ENCODE assay signal across 8 cellular contexts in the genomic region with DNA sequence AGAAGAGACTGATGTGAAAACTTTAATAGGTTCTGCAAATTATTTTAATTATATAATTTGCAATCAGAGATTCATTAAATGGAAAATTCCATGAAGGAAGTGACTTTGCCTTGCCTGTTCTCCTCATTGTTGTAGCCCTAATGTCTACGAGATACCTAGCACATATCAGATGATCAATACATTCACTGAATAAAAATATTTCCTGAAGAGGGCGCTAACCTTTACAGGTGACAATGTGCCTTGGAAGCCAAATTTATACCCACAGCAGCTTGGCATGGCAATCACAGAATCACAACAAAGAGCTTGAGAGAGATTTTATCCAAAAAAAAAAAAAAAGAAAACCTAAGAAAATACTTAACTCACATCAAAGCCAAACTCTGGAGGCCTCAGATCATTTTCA. TPM values are rescaled to one million over a fixed set of nuclear protein-coding genes. Genes with fewer than 3 reads are reported as not detected.
A peak's percentile ranks its signal among the peaks of the same experiment; 100 is the strongest.
DNase-seq lines count a peak whose midpoint lies in the region; ATAC-seq, FAIRE-seq and TF ChIP-seq lines count a peak whose summit lies in the region.

No MANE protein-coding gene starts in this region.

- no peak for DNase-seq in AG09309 (ENCODE audit: low read depth)
- DNase-seq in NCI-H748 treated with DMSO at 0.1 percent for 48 hours (lab: John Stamatoyannopoulos, UW) = peak; percentile 11
- no peak for DNase-seq in esophagus squamous epithelium (lab: John Stamatoyannopoulos, UW)
- DNase-seq in H54 (ENCODE audit: insufficient read length, low spot score) = no peak
- DNase-seq in KG1 (lab: John Stamatoyannopoulos, UW) = no peak
- DNase-seq in putamen (ENCODE audit: low spot score) = no peak

- no peak for FAIRE-seq in H54 (lab: Jason Lieb, UNC)

- ATAC-seq in GM19463 (IDR thresholded peaks at IDR 0.05; ENCODE audit: unreplicated experiment) = no peak

- peak; percentile 27 for TF ChIP-seq CTCF in AG09309 (IDR thresholded peaks at IDR 0.05; ENCODE audit: control insufficient read depth, insufficient read depth, low read depth, low read length, missing control alignments)
- TF ChIP-seq CTCF in GM12875 (IDR thresholded peaks at IDR 0.05; ENCODE audit: borderline replicate concordance, insufficient read depth, low read depth, low read length) = peak; percentile 25; the same call in 1 of the 2 replicates
- TF ChIP-seq CTCF in esophagus squamous epithelium (IDR thresholded peaks at IDR 0.05) = peak in 4 of 6 experiments; percentile 15 to 48 (median 30)

- no peaks in the 10 kb centered on the region for H3K27me3 ChIP-seq in esophagus squamous epithelium

- H3K4me3 ChIP-seq in AG09309 (ENCODE audit: control insufficient read depth, low read depth, low read length) = no peak overlapping the region
- no peak overlapping the region for H3K4me3 ChIP-seq in GM12875 (ENCODE audit: low read depth, low read length)
- H3K4me3 ChIP-seq in esophagus squamous epithelium = no peak overlapping the region

- H3K4me1 ChIP-seq in esophagus squamous epithelium = peaks cover 0 to 5% (median 0%) of the 10 kb centered on the region in 3 donors

- intact Hi-C loops in esophagus squamous epithelium (cut with DNase I) = no loop called here

- no peak overlapping the region for H3K27ac ChIP-seq in esophagus squamous epithelium

- TF ChIP-seq POLR2A in esophagus squamous epithelium (IDR thresholded peaks at IDR 0.05) = no peak
- no peak for TF ChIP-seq POLR2A in H54 (IDR thresholded peaks at IDR 0.05; ENCODE audit: low read depth, low read length)

- peaks cover 0 to 97% (median 19%) of the 10 kb centered on the region in 3 donors for H3K36me3 ChIP-seq in esophagus squamous epithelium

- WGBS in esophagus squamous epithelium, 2 donors = 40 to 48% methylated on average over 2 of the region's 2 CpGs

- H3K9me3 ChIP-seq in esophagus squamous epithelium = no peaks in the 10 kb centered on the region

RNA-seq across cellular contexts. Expression of a gene that starts 17.4 kb away (rescaled TPM):
- total RNA-seq in esophagus squamous epithelium = 1 to 10 TPM; 3.1 to 9.3 (median 9.0) TPM

RNA-seq across cellular contexts. Expression of a gene that starts 36.1 kb away (rescaled TPM):
- total RNA-seq in esophagus squamous epithelium = 10 to 100 TPM; 41.1 to 46.0 (median 43.4) TPM

RNA-seq across cellular contexts. Expression of a gene that starts 42.0 kb away (rescaled TPM):
- total RNA-seq in esophagus squamous epithelium = 10 to 100 TPM; 11.3 to 68.0 (median 31.9) TPM

RNA-seq across cellular contexts. Expression of a gene that starts 52.3 kb away (rescaled TPM):
- total RNA-seq in esophagus squamous epithelium = not detected
